24 cellular contexts compared by ENCODE assay signal in genomic region chr22:22520667-22521602, GRCh38. TPM values are rescaled to one million over a fixed set of nuclear protein-coding genes. Genes with fewer than 3 reads are reported as not detected.
A peak's percentile ranks its signal among the peaks of the same experiment; 100 is the strongest.
DNase-seq lines count a peak whose midpoint lies in the region; ATAC-seq and TF ChIP-seq lines count a peak whose summit lies in the region.
"Had no signal": no experiment of that assay in that cellular context is flagged by ENCODE, and none has a peak within 500 bp of the region (broad histone marks: within the 10 kb centered on the region; RNA-seq: fewer than 3 reads in every experiment).

No MANE protein-coding gene starts in this region.

- POLR2A ChIA-PET in PC-3 (lab: Charles Lee; ENCODE audit: unreplicated experiment): no interaction called here

- peaks cover 97% of the 10 kb centered on the region for H3K27me3 ChIP-seq in GM23338 (ENCODE audit: insufficient read depth)
- H3K27me3 ChIP-seq in PC-3 (ENCODE audit: low read length): peaks cover 15% of the 10 kb centered on the region
- peaks cover 2% of the 10 kb centered on the region for H3K27me3 ChIP-seq in brain microvascular endothelial cell (replicated peaks)

- H3K9me2 ChIP-seq in GM23338 (ENCODE audit: insufficient read depth) (peaks cover 3% of the 10 kb centered on the region; the same call in 1 of the 2 replicates), PC-3 (replicated peaks; ENCODE audit: low read length) (no peaks in the 10 kb centered on the region)
- H3K9me2 ChIP-seq: SK-N-SH had no signal

- H3K9ac ChIP-seq in PC-3 (ENCODE audit: low read length): no peak overlapping the region
- H3K9ac ChIP-seq: SK-N-SH had no signal

- peaks cover 5% of the 10 kb centered on the region; the same call in 1 of the 3 replicates for H3K9me3 Mint-ChIP-seq in GM23338
- H3K9me3 Mint-ChIP-seq: activated naive CD8-positive, alpha-beta T cell treated with anti-CD3 and anti-CD28 coated beads, Interleukin-2, amount 10 ng/mL, durations not matched to agents 7 days and 5 days had no signal

- TF ChIP-seq CTCF in GM23338 (conservative IDR thresholded peaks at IDR 0.05; ENCODE audit: low read depth in 2 of 2) (no peak), PC-3 (conservative IDR thresholded peaks at IDR 0.05; ENCODE audit: low read depth, low read length) (no peak), fibroblast of the aortic adventitia (IDR thresholded peaks at IDR 0.05; ENCODE audit: insufficient read depth, low read length) (no peak), brain microvascular endothelial cell (IDR thresholded peaks at IDR 0.05; ENCODE audit: low read depth, low read length, missing control alignments) (no peak)

- H2AFZ ChIP-seq in GM23338: peak overlapping the region; percentile 33; the same call in 1 of the 2 replicates
- no peak overlapping the region for H2AFZ ChIP-seq in PC-3 (ENCODE audit: low read length)

- H3K4me2 ChIP-seq in GM23338 (no peak overlapping the region), PC-3 (ENCODE audit: low read length) (no peak overlapping the region)
- H3K4me2 ChIP-seq: SK-N-SH had no signal

- H3K36me3 ChIP-seq in GM23338 (ENCODE audit: insufficient read depth) (no peaks in the 10 kb centered on the region), PC-3 (ENCODE audit: low read depth, low read length) (no peaks in the 10 kb centered on the region), brain microvascular endothelial cell (replicated peaks) (no peaks in the 10 kb centered on the region)

- H3K4me1 Mint-ChIP-seq in GM23338: peaks cover 5% of the 10 kb centered on the region; the same call in 2 of the 3 replicates
- H3K4me1 Mint-ChIP-seq: activated naive CD8-positive, alpha-beta T cell treated with anti-CD3 and anti-CD28 coated beads, Interleukin-2, amount 10 ng/mL, durations not matched to agents 7 days and 5 days; brain had no signal

- BruUV-seq in PC-3 (replicated peaks; lab: Mats Ljungman, UMichigan): no TSS peak

- intact Hi-C loops in PC-3 (cut with micrococcal nuclease): no loop called here

- no peaks in the 10 kb centered on the region for H3K36me3 Mint-ChIP-seq in GM23338 (ENCODE audit: low read depth)
- H3K36me3 Mint-ChIP-seq: activated CD8-positive, alpha-beta memory T cell treated with anti-CD3 and anti-CD28 coated beads, Interleukin-2, amount 10 ng/mL, durations not matched to agents 7 days and 5 days; activated naive CD8-positive, alpha-beta T cell treated with anti-CD3 and anti-CD28 coated beads, Interleukin-2, amount 10 ng/mL, durations not matched to agents 7 days and 5 days; brain had no signal

- in situ Hi-C loops in brain microvascular endothelial cell (cut with HindIII; ENCODE audit: low pct_ligation_motif_present, low sequenced_read_pairs): no loop called here

- H4K20me1 ChIP-seq in GM23338 (replicated peaks; ENCODE audit: insufficient read depth): no peaks in the 10 kb centered on the region
- H4K20me1 ChIP-seq in PC-3 (ENCODE audit: low read length): no peaks in the 10 kb centered on the region

- CTCF ChIA-PET in PC-3 (lab: Charles Lee): no interaction called here

- H3K9me3 ChIP-seq in PC-3 (ENCODE audit: low read length): no peaks in the 10 kb centered on the region
- H3K9me3 ChIP-seq: psoas muscle, SK-N-SH had no signal

- no peaks in the 10 kb centered on the region for H3K4me1 ChIP-seq in GM23338 (ENCODE audit: insufficient read depth)
- H3K4me1 ChIP-seq in PC-3 (ENCODE audit: insufficient read depth, low read length): no peaks in the 10 kb centered on the region
- H3K4me1 ChIP-seq: psoas muscle had no signal

- H3K4me3 ChIP-seq in GM23338 (no peak overlapping the region), PC-3 (ENCODE audit: low read length) (no peak overlapping the region), fibroblast of the aortic adventitia (ENCODE audit: low read depth, low read length) (no peak overlapping the region), brain microvascular endothelial cell (ENCODE audit: low read depth, low read length) (no peak overlapping the region)
- H3K4me3 ChIP-seq: psoas muscle had no signal

- peaks cover 69% of the 10 kb centered on the region for H3K27me3 Mint-ChIP-seq in GM23338 (ENCODE audit: insufficient read depth, low read depth, poor library complexity)

- H3F3A ChIP-seq in GM23338 (replicated peaks; ENCODE audit: low read depth): no peaks in the 10 kb centered on the region
- H3F3A ChIP-seq in PC-3 (ENCODE audit: low read length, unreplicated experiment): no peaks in the 10 kb centered on the region

- peak; percentile 53 for DNase-seq in A172 (ENCODE audit: low spot score)
- DNase-seq in GM23338 (ENCODE audit: low spot score): peak; percentile 5
- DNase-seq in PC-3: peak; percentile 4
- DNase-seq in fibroblast of the aortic adventitia (ENCODE audit: low read depth): peak; percentile 10
- no peak for DNase-seq in SKM-1 (lab: John Stamatoyannopoulos, UW; ENCODE audit: unreplicated experiment)
- DNase-seq in brain microvascular endothelial cell: no peak
- no peak for DNase-seq in activated CD4-positive, alpha-beta T cell treated with anti-CD3 and anti-CD28 coated beads for 48 hours
- DNase-seq: activated CD4-positive, alpha-beta T cell treated with anti-CD3 and anti-CD28 coated beads for 4 hours; activated CD8-positive, alpha-beta memory T cell treated with anti-CD3 and anti-CD28 coated beads, Interleukin-2, amount 10 ng/mL, durations not matched to agents 7 days and 5 days; activated naive CD8-positive, alpha-beta T cell treated with anti-CD3 and anti-CD28 coated beads, Interleukin-2, amount 10 ng/mL, durations not matched to agents 7 days and 5 days; cortex of kidney; DMS153; left colon; NCI-H748 treated with DMSO at 0.1 percent for 48 hours; nephron progenitor cell; SK-N-SH; stimulated activated CD4-positive, alpha-beta T cell treated with anti-CD3 and anti-CD28 coated beads, Interleukin-4, amount 100 ng/mL, for 24 hours had no signal

- no peaks in the 10 kb centered on the region for H3K79me2 ChIP-seq in GM23338 (replicated peaks; ENCODE audit: insufficient read depth)
- H3K79me2 ChIP-seq in PC-3 (ENCODE audit: low read length): no peaks in the 10 kb centered on the region

- H3K27ac ChIP-seq in GM23338 (ENCODE audit: low read depth): no peak overlapping the region
- no peak overlapping the region for H3K27ac ChIP-seq in PC-3 (ENCODE audit: low read length)
- H3K27ac ChIP-seq in brain microvascular endothelial cell: no peak overlapping the region
- H3K27ac ChIP-seq: epithelial cell of prostate, psoas muscle had no signal

- ATAC-seq in GM23338: no peak; the same call in 2 of the 3 replicates
- no peak for ATAC-seq in PC-3
- no peak for ATAC-seq in SK-N-SH treated with all-trans-retinoic acid at 6 μM for 48 hours
- ATAC-seq: activated CD8-positive, alpha-beta memory T cell treated with anti-CD3 and anti-CD28 coated beads, Interleukin-2, amount 10 ng/mL, durations not matched to agents 7 days and 5 days; left colon; psoas muscle had no signal

- no peak overlapping the region for H3K4me3 Mint-ChIP-seq in GM23338
- H3K4me3 Mint-ChIP-seq: activated CD8-positive, alpha-beta memory T cell treated with anti-CD3 and anti-CD28 coated beads, Interleukin-2, amount 10 ng/mL, durations not matched to agents 7 days and 5 days; activated naive CD8-positive, alpha-beta T cell treated with anti-CD3 and anti-CD28 coated beads, Interleukin-2, amount 10 ng/mL, durations not matched to agents 7 days and 5 days; brain; nephron progenitor cell had no signal

- no peak overlapping the region for H3K27ac Mint-ChIP-seq in GM23338
- H3K27ac Mint-ChIP-seq: activated CD8-positive, alpha-beta memory T cell treated with anti-CD3 and anti-CD28 coated beads, Interleukin-2, amount 10 ng/mL, durations not matched to agents 7 days and 5 days; activated naive CD8-positive, alpha-beta T cell treated with anti-CD3 and anti-CD28 coated beads, Interleukin-2, amount 10 ng/mL, durations not matched to agents 7 days and 5 days; nephron progenitor cell had no signal

TF ChIP-seq in GM23338, 12 proteins besides CTCF, POLR2A, EP300 and RAD21:
- no peak for TF ChIP-seq ETS1 (IDR thresholded peaks at IDR 0.05)

TF ChIP-seq in SK-N-SH treated with all-trans-retinoic acid at 6 μM for 48 hours, 23 proteins besides CTCF, POLR2A, EP300 and RAD21:
- TF ChIP-seq ZC3H10 (CRISPR knock-in tag; IDR thresholded peaks at IDR 0.05) (no peak), ESRRG (CRISPR knock-in tag; IDR thresholded peaks at IDR 0.05) (no peak), ARNTL (CRISPR knock-in tag; IDR thresholded peaks at IDR 0.05; ENCODE audit: borderline replicate concordance, low read depth) (no peak), ZNF8 (CRISPR knock-in tag; IDR thresholded peaks at IDR 0.05) (no peak), RARB (CRISPR knock-in tag; IDR thresholded peaks at IDR 0.05) (no peak), ZFP30 (CRISPR knock-in tag; IDR thresholded peaks at IDR 0.05) (no peak), TOX (CRISPR knock-in tag; IDR thresholded peaks at IDR 0.05; ENCODE audit: borderline replicate concordance) (no peak), SNAI2 (CRISPR knock-in tag; IDR thresholded peaks at IDR 0.05) (no peak)

RNA-seq across cellular contexts. Expression of gene ZNF280A, which starts 0.9 kb away (rescaled TPM):
- total RNA-seq in A172 (2014; rRNA removed; shearing (Covaris generic)): 5.4 and 8.8 TPM in 2 replicates
- not detected in 2 replicates for total RNA-seq in GM23338 (2014; rRNA removed; shearing (Covaris generic))
- not detected in 2 replicates for polyA plus RNA-seq in GM23338 (2016; fragmentation: Nextera tagmentation; extraction: Ambion mirVana)
- total RNA-seq in PC-3 (2014; rRNA removed) (not detected in 2 replicates), fibroblast of the aortic adventitia (ENCODE audit: low replicate concordance) (not detected in 2 replicates)
- total RNA-seq: activated CD8-positive, alpha-beta memory T cell treated with anti-CD3 and anti-CD28 coated beads, Interleukin-2, amount 10 ng/mL, durations not matched to agents 7 days and 5 days; activated naive CD8-positive, alpha-beta T cell treated with anti-CD3 and anti-CD28 coated beads, Interleukin-2, amount 10 ng/mL, durations not matched to agents 7 days and 5 days; frontal cortex; left colon; psoas muscle; smooth muscle cell; urinary bladder had no signal
- polyA plus RNA-seq: psoas muscle, SK-N-SH, urinary bladder had no signal

RNA-seq across cellular contexts. Expression of gene ZNF280B, which starts 12.4 kb away (rescaled TPM):
- total RNA-seq in A172 (2014; rRNA removed; shearing (Covaris generic)): 3.0 TPM in 2 replicates
- 5.7 and 6.7 TPM in 2 replicates for total RNA-seq in GM23338 (2014; rRNA removed; shearing (Covaris generic))
- 5.3 and 5.5 TPM in 2 replicates for polyA plus RNA-seq in GM23338 (2016; fragmentation: Nextera tagmentation; extraction: Ambion mirVana)
- total RNA-seq in PC-3 (2014; rRNA removed): 0.66 and 1.7 TPM in 2 replicates
- 0.45 and 0.74 TPM in 2 replicates for total RNA-seq in fibroblast of the aortic adventitia (ENCODE audit: low replicate concordance)

RNA-seq across cellular contexts. Expression of gene PRAME, which starts 38.1 kb away (rescaled TPM):
- 53.8 and 57.4 TPM in 2 replicates for total RNA-seq in A172 (2014; rRNA removed; shearing (Covaris generic))
- not detected in 2 replicates for total RNA-seq in GM23338 (2014; rRNA removed; shearing (Covaris generic))
- polyA plus RNA-seq in GM23338 (2016; fragmentation: Nextera tagmentation; extraction: Ambion mirVana): not detected in 2 replicates
- total RNA-seq in PC-3 (2014; rRNA removed) (17.1 and 21.4 TPM in 2 replicates), fibroblast of the aortic adventitia (ENCODE audit: low replicate concordance) (0.54 TPM in 1 of 2 replicates, not detected in the other)
- total RNA-seq: activated CD8-positive, alpha-beta memory T cell treated with anti-CD3 and anti-CD28 coated beads, Interleukin-2, amount 10 ng/mL, durations not matched to agents 7 days and 5 days; activated naive CD8-positive, alpha-beta T cell treated with anti-CD3 and anti-CD28 coated beads, Interleukin-2, amount 10 ng/mL, durations not matched to agents 7 days and 5 days; frontal cortex; left colon; psoas muscle; smooth muscle cell; urinary bladder had no signal
- polyA plus RNA-seq: smooth muscle cell, urinary bladder had no signal

Comparison
In these comparisons a context has a peak if more than half of its experiments do, and no peak if none do; other contexts are left out.
1. DNase-seq: peak in A172 (single experiment), GM23338 (single experiment), PC-3 (single experiment) and fibroblast of the aortic adventitia (single experiment); none in SKM-1 (single experiment), brain microvascular endothelial cell (single experiment) and activated CD4-positive, alpha-beta T cell treated with anti-CD3 and anti-CD28 coated beads for 48 hours (single experiment).
2. RNA of gene PRAME, which starts 38.1 kb away (total RNA-seq): 53.8 to 57.4 TPM in A172 and 17.1 to 21.4 TPM in PC-3; 0.54 TPM in fibroblast of the aortic adventitia and not detected in GM23338; every median in the first group is over 10 times any median in the second.